ENCODE assay signal across 17 cellular contexts in the genomic region with DNA sequence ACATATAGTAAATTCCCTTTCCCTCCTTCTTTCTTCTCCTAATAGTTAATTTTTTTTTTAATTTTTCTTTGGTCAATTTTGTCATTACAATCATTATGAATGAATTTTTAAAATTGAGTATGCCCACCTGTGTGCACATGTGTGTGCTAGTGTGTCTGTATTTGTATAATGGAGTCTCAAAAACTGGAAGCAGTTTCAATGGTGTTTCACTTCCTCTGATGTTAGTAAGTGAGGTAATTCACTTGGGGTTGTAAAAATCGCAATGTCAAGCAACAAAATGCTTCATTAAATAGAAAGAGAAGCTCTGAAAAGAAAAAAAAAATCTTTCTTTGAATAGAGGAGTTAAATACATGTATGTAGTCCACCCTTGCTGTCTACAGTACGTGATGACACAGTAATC.
"Had no signal": no experiment of that assay in that cellular context is flagged by ENCODE, and none has a peak within 500 bp of the region (broad histone marks: within the 10 kb centered on the region; RNA-seq: fewer than 3 reads in every experiment).

No MANE protein-coding gene starts in this region.

- DNase-seq: cortex of kidney; dorsolateral prefrontal cortex; effector CD8-positive, alpha-beta T cell; foreskin melanocyte; head of caudate nucleus; left colon; mesendoderm; naive B cell; psoas muscle; spleen; stimulated activated CD4-positive, alpha-beta T cell treated with anti-CD3 and anti-CD28 coated beads, Interleukin-15, amount 100 ng/mL, for 24 hours; stimulated activated CD4-positive, alpha-beta T cell treated with anti-CD3 and anti-CD28 coated beads, Interleukin-1b, Interleukin-23, amount 100 ng/mL, for 48 hours; stimulated activated CD4-positive, alpha-beta T cell treated with anti-CD3 and anti-CD28 coated beads, Interleukin-4, amount 100 ng/mL, for 24 hours; stimulated activated naive B cell treated with anti-CD40 and anti-IgM and Interleukin-4, amounts not matched to agents 10 μg/mL and 1 μg/mL and 100 μg/mL, for 72 hours; stimulated activated naive CD8-positive, alpha-beta T cell treated with anti-CD3 and anti-CD28 coated beads, Interleukin-15, amount 100 ng/mL, for 72 hours; testis had no signal

- ATAC-seq: left colon; psoas muscle; sciatic nerve; stimulated activated naive B cell treated with anti-CD40 and anti-IgM and Interleukin-4, amounts not matched to agents 10 μg/mL and 1 μg/mL and 100 μg/mL, for 72 hours; stimulated activated naive CD8-positive, alpha-beta T cell treated with anti-CD3 and anti-CD28 coated beads, Interleukin-15, amount 100 ng/mL, for 72 hours had no signal
